1 cellular context compared by ENCODE assay signal in the genomic region with DNA sequence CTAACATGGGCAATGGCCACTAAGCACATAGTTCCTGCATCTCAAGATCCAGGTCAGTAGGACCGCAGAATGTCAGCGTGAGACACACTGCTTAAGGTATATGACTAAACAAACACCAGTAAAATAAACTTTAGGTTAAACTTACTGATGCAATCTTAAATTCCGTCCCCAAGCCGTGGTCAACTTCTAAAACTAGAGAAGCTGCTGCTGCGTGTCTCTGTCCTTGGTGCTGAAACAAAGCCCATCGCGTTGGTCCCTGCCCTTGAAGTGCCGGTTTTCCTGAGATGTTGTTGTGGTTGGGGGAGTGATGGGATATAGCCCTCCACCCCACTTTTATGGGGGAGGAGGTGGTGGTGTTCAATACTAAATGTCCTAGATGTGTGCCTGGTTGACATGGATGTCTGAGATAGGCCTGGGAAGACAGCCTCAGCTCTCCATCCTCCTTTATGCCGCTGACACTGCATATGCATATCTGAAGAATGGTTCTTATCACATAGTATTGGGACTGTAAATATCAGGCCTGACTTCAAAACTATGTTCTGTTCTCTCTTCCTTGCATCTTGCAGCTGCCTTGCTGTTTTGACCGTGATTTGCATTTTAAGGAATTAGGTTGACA.
TF ChIP-seq lines count a peak whose summit lies in the region.

No MANE protein-coding gene starts in this region.

TF ChIP-seq in K562, 482 proteins besides CTCF, POLR2A, EP300 and RAD21 (continued from another document):
- TF ChIP-seq, protein P1, sequence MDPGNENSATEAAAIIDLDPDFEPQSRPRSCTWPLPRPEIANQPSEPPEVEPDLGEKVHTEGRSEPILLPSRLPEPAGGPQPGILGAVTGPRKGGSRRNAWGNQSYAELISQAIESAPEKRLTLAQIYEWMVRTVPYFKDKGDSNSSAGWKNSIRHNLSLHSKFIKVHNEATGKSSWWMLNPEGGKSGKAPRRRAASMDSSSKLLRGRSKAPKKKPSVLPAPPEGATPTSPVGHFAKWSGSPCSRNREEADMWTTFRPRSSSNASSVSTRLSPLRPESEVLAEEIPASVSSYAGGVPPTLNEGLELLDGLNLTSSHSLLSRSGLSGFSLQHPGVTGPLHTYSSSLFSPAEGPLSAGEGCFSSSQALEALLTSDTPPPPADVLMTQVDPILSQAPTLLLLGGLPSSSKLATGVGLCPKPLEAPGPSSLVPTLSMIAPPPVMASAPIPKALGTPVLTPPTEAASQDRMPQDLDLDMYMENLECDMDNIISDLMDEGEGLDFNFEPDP (CRISPR knock-in tag; IDR thresholded peaks at IDR 0.05), result no peak
- TF ChIP-seq MIER1 (IDR thresholded peaks at IDR 0.05; ENCODE audit: low read depth) (peak; percentile 98), HNRNPLL (IDR thresholded peaks at IDR 0.05; ENCODE audit: low read depth, low read length, poor library complexity, severe bottlenecking) (no peak), ZNF175 (CRISPR knock-in tag; IDR thresholded peaks at IDR 0.05; ENCODE audit: low read depth) (peak; percentile 53; the same call in 1 of the 2 replicates), ZBTB17 (CRISPR knock-in tag; IDR thresholded peaks at IDR 0.05) (no peak), SMAD3 (CRISPR knock-in tag; conservative IDR thresholded peaks at IDR 0.05) (no peak), STAT5A (IDR thresholded peaks at IDR 0.05; ENCODE audit: borderline replicate concordance, low read length) (no peak), CXXC5 (CRISPR knock-in tag; IDR thresholded peaks at IDR 0.05) (peak; percentile 56), BCL6 (CRISPR knock-in tag; IDR thresholded peaks at IDR 0.05) (0 out of 2 replicates have a peak, but pooled peaks have one; percentile 69), ZNF79 (CRISPR knock-in tag; IDR thresholded peaks at IDR 0.05; ENCODE audit: low read depth) (no peak)
- TF ChIP-seq, protein P2, sequence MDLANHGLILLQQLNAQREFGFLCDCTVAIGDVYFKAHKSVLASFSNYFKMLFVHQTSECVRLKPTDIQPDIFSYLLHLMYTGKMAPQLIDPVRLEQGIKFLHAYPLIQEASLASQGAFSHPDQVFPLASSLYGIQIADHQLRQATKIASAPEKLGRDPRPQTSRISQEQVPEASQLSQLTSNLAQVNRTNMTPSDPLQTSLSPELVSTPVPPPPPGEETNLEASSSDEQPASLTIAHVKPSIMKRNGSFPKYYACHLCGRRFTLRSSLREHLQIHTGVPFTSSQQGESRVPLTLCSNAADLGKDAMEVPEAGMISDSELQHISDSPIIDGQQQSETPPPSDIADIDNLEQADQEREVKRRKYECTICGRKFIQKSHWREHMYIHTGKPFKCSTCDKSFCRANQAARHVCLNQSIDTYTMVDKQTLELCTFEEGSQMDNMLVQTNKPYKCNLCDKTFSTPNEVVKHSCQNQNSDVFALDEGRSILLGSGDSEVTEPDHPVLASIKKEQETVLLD (IDR thresholded peaks at IDR 0.05), result no peak
